Comparison of ENCODE assay signal across 14 cellular contexts in the genomic region with DNA sequence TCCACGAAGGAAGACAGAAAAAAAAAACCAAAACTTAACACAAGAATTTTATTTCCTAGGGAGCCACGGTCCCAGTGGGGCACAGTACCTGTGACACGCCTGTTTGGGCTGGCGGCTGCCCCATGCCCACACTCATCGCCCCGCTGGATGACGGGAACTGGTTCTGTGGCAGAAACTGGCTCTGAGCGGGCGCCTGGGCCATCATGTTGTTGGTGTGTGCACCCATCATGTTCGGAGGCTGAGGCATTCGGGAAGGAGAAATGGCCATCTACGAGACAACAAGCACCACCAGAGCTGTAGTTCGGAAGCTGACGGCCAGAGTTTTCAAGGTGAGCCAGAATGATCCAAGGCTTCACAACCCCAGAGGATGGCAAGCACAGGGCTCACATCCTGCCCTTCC. TPM values are rescaled to one million over a fixed set of nuclear protein-coding genes. Genes with fewer than 3 reads are reported as not detected.
DNase-seq lines count a peak whose midpoint lies in the region; ATAC-seq and TF ChIP-seq lines count a peak whose summit lies in the region.
"Had no signal": no experiment of that assay in that cellular context is flagged by ENCODE, and none has a peak within 500 bp of the region (broad histone marks: within the 10 kb centered on the region; RNA-seq: fewer than 3 reads in every experiment).

No MANE protein-coding gene starts in this region.

- H3K27me3 Mint-ChIP-seq in glutamatergic neuron (ENCODE audit: unreplicated experiment) = peaks cover 3% of the 10 kb centered on the region
- H3K27me3 Mint-ChIP-seq in progenitor cell of endocrine pancreas = no peaks in the 10 kb centered on the region
- H3K27me3 Mint-ChIP-seq in T-cell = no peaks in the 10 kb centered on the region

- H3K4me1 ChIP-seq in right atrium auricular region = peaks cover 0 to 35% of the 10 kb centered on the region in 2 donors

- ATAC-seq in left ventricle myocardium superior = no peak
- ATAC-seq in T-cell (replicated peaks in 1 of 4) = no peak
- ATAC-seq in HG02973 (IDR thresholded peaks at IDR 0.05; ENCODE audit: unreplicated experiment) = no peak
- ATAC-seq: A549, GM12878 had no signal

- H3K9me3 Mint-ChIP-seq in glutamatergic neuron (ENCODE audit: unreplicated experiment) (peaks cover 14% of the 10 kb centered on the region), progenitor cell of endocrine pancreas (ENCODE audit: low read depth) (no peaks in the 10 kb centered on the region), T-cell (no peaks in the 10 kb centered on the region)

- POLR2A ChIA-PET in T-cell (lab: Charles Lee) = interaction anchor here in 1 of 2 donors (0.6 kb wide), 1 partner anchor 107 kb away, joined by 4 read pairs; the partner anchor contains the start of gene CREBBP

- H3K36me3 Mint-ChIP-seq in glutamatergic neuron (ENCODE audit: unreplicated experiment) (no peaks in the 10 kb centered on the region), progenitor cell of endocrine pancreas (ENCODE audit: insufficient read depth) (peaks cover 47% of the 10 kb centered on the region), T-cell (peaks cover 48% of the 10 kb centered on the region)

- H3K36me3 ChIP-seq in right atrium auricular region = peaks cover 62% of the 10 kb centered on the region

- CTCF ChIA-PET in T-cell (lab: Charles Lee) = interaction anchor here in 1 of 2 donors (0.6 kb wide), 1 partner anchor 42 kb away, joined by 3 read pairs; no protein-coding TSS in a partner anchor

- intact Hi-C loops in left ventricle myocardium superior (cut with micrococcal nuclease) = loop anchor here (10.0 kb wide), 1 partner anchor 101 kb away; no protein-coding TSS in a partner anchor

- no peak overlapping the region for H3K4me3 ChIP-seq in right atrium auricular region
- H3K4me3 ChIP-seq: A549; BLaER1 treated with 17β-estradiol and CSF1 and Interleukin-3, amounts not matched to agents 10 nM and 100 nM; GM12878; PC-9 had no signal

- H3K27me3 ChIP-seq in right atrium auricular region = no peaks in the 10 kb centered on the region
- H3K27me3 ChIP-seq: BLaER1 treated with 17β-estradiol and CSF1 and Interleukin-3, amounts not matched to agents 10 nM and 100 nM had no signal

- no peak overlapping the region for H3K4me3 Mint-ChIP-seq in glutamatergic neuron (ENCODE audit: unreplicated experiment)
- H3K4me3 Mint-ChIP-seq in progenitor cell of endocrine pancreas (ENCODE audit: low read depth) = no peak overlapping the region
- H3K4me3 Mint-ChIP-seq in T-cell = no peak overlapping the region

- H3K27ac Mint-ChIP-seq in glutamatergic neuron (ENCODE audit: unreplicated experiment) (peak overlapping the region; percentile 48), progenitor cell of endocrine pancreas (peak overlapping the region; percentile 79), T-cell (no peak overlapping the region)

- H3K9me3 ChIP-seq in right atrium auricular region = no peaks in the 10 kb centered on the region
- H3K9me3 ChIP-seq: A549; BLaER1 treated with 17β-estradiol and CSF1 and Interleukin-3, amounts not matched to agents 10 nM and 100 nM had no signal

- peaks cover 12% of the 10 kb centered on the region for H3K4me1 Mint-ChIP-seq in glutamatergic neuron (ENCODE audit: low read depth, unreplicated experiment)
- no peaks in the 10 kb centered on the region for H3K4me1 Mint-ChIP-seq in progenitor cell of endocrine pancreas (ENCODE audit: low read depth)
- H3K4me1 Mint-ChIP-seq in T-cell = no peaks in the 10 kb centered on the region

- no peak for TF ChIP-seq CTCF in right atrium auricular region (IDR thresholded peaks at IDR 0.05)
- no peak for TF ChIP-seq CTCF in glutamatergic neuron (IDR thresholded peaks at IDR 0.05; ENCODE audit: partially characterized antibody, unreplicated experiment)
- TF ChIP-seq CTCF in progenitor cell of endocrine pancreas (IDR thresholded peaks at IDR 0.05; ENCODE audit: unreplicated experiment) = no peak
- TF ChIP-seq CTCF in GM10266 (IDR thresholded peaks at IDR 0.05; ENCODE audit: control insufficient read depth, insufficient read depth, low read depth, missing control alignments) = no peak

- DNase-seq in right atrium auricular region (ENCODE audit: low spot score) = no peak
- no peak for DNase-seq in left ventricle myocardium superior
- no peak for DNase-seq in glutamatergic neuron
- DNase-seq in progenitor cell of endocrine pancreas (ENCODE audit: low spot score, unreplicated experiment) = no peak
- no peak for DNase-seq in GM10266 (ENCODE audit: extremely low spot score)
- no peak for DNase-seq in T-cell
- DNase-seq: NCI-H1048, NCI-H146, NCI-H774, PC-9 had no signal

- peak overlapping the region; percentile 64 to 65 for H3K27ac ChIP-seq in right atrium auricular region
- H3K27ac ChIP-seq: A549; BLaER1 treated with 17β-estradiol and CSF1 and Interleukin-3, amounts not matched to agents 10 nM and 100 nM; PC-9 had no signal

RNA-seq across cellular contexts. Expression of gene TRAP1, which starts 56.3 kb away (rescaled TPM):
- 10 to 100 TPM; 67.7 to 86.0 TPM for total RNA-seq in right atrium auricular region
- total RNA-seq in left ventricle myocardium superior = 152 TPM
- 97.3 TPM for total RNA-seq in glutamatergic neuron (ENCODE audit: unreplicated experiment)
- total RNA-seq in progenitor cell of endocrine pancreas = 212 and 216 TPM in 2 replicates
- total RNA-seq in T-cell = 100 to 1,000 TPM in 4 of 5 donors, 10 to 100 TPM in 1; 87.5 to 172 (median 122) TPM

Comparison
In these comparisons a context has a peak if more than half of its experiments do, and no peak if none do; other contexts are left out.
1. H3K27ac Mint-ChIP-seq: peak in glutamatergic neuron (single experiment) and progenitor cell of endocrine pancreas (single experiment); none in T-cell (0 of 2).